ENCODE assay signal across 22 cellular contexts in the genomic region with DNA sequence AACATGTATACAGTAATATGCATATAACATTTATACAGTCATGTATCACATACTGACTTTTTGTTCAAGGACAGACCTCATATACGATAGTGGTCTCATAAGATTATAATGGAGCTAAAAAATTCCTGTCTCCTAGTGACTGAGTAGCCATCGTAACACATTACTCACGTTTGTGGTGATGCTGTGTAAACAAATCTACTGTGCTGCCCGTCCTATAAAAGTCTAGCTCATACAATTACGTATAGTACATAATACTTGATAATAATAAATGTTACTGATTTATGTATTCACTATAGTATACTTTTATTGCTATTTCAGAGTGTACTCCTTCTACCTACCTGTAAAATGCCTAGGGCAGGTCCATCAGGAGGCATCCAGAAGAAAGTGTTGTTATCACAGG. TPM values are rescaled to one million over a fixed set of nuclear protein-coding genes. Genes with fewer than 3 reads are reported as not detected.
A peak's percentile ranks its signal among the peaks of the same experiment; 100 is the strongest.
DNase-seq lines count a peak whose midpoint lies in the region; ATAC-seq, FAIRE-seq and TF ChIP-seq lines count a peak whose summit lies in the region.
"Had no signal": no experiment of that assay in that cellular context is flagged by ENCODE, and none has a peak within 500 bp of the region (broad histone marks: within the 10 kb centered on the region; RNA-seq: fewer than 3 reads in every experiment).

No MANE protein-coding gene starts in this region.

- no peaks in the 10 kb centered on the region for H3K4me1 ChIP-seq in psoas muscle
- H3K4me1 ChIP-seq: ascending aorta; BLaER1 treated with 17β-estradiol and CSF1 and Interleukin-3, amounts not matched to agents 10 nM and 100 nM; upper lobe of right lung had no signal

- TF ChIP-seq CTCF in choroid plexus epithelial cell (conservative IDR thresholded peaks at IDR 0.05; ENCODE audit: low read depth, low read length) (no peak), psoas muscle (IDR thresholded peaks at IDR 0.05) (no peak), type B pancreatic cell (conservative IDR thresholded peaks at IDR 0.05) (no peak)

- FAIRE-seq in RCC 7860 (lab: Jason Lieb, UNC): peak; percentile 42
- FAIRE-seq: TTC549 had no signal

- no peaks in the 10 kb centered on the region for H3K27me3 Mint-ChIP-seq in type B pancreatic cell
- H3K27me3 Mint-ChIP-seq: activated CD4-positive, alpha-beta T cell treated with anti-CD3 and anti-CD28 coated beads, Interleukin-2, amount 10 ng/mL, durations not matched to agents 7 days and 5 days; IgD-negative memory B cell; progenitor cell of endocrine pancreas; stimulated activated naive CD8-positive, alpha-beta T cell treated with anti-CD3 and anti-CD28 coated beads, Interleukin-15, Interleukin-2, amounts not matched to agents 100 ng/mL and 50 ng/mL, for 24 hours had no signal

- no peak for ATAC-seq in psoas muscle
- ATAC-seq: natural killer cell, upper lobe of right lung had no signal

- H3K27ac Mint-ChIP-seq in type B pancreatic cell: no peak overlapping the region
- H3K27ac Mint-ChIP-seq: activated CD4-positive, alpha-beta T cell treated with anti-CD3 and anti-CD28 coated beads, Interleukin-2, amount 10 ng/mL, durations not matched to agents 7 days and 5 days; IgD-negative memory B cell; natural killer cell; progenitor cell of endocrine pancreas; stimulated activated naive CD8-positive, alpha-beta T cell treated with anti-CD3 and anti-CD28 coated beads, Interleukin-15, Interleukin-2, amounts not matched to agents 100 ng/mL and 50 ng/mL, for 24 hours had no signal

- H3K36me3 ChIP-seq in psoas muscle (ENCODE audit: insufficient read depth in 1 of 2, low read depth in 1 of 2): peaks cover 0 to 38% of the 10 kb centered on the region in 2 donors

- intact Hi-C loops in psoas muscle (cut with DNase I): no loop called here

- peaks cover 14% of the 10 kb centered on the region for H3K36me3 Mint-ChIP-seq in type B pancreatic cell
- H3K36me3 Mint-ChIP-seq: natural killer cell had no signal

- H3K4me3 ChIP-seq in choroid plexus epithelial cell (ENCODE audit: low read depth, low read length) (no peak overlapping the region), skeletal muscle cell (ENCODE audit: low read depth, low read length) (no peak overlapping the region), psoas muscle (no peak overlapping the region)
- H3K4me3 ChIP-seq: ascending aorta; BLaER1 treated with 17β-estradiol and CSF1 and Interleukin-3, amounts not matched to agents 10 nM and 100 nM; coronary artery; upper lobe of right lung had no signal

- H3K4me3 Mint-ChIP-seq in type B pancreatic cell: no peak overlapping the region
- H3K4me3 Mint-ChIP-seq: activated CD4-positive, alpha-beta T cell treated with anti-CD3 and anti-CD28 coated beads, Interleukin-2, amount 10 ng/mL, durations not matched to agents 7 days and 5 days; IgD-negative memory B cell; natural killer cell; stimulated activated naive CD8-positive, alpha-beta T cell treated with anti-CD3 and anti-CD28 coated beads, Interleukin-15, Interleukin-2, amounts not matched to agents 100 ng/mL and 50 ng/mL, for 24 hours had no signal

- peak; percentile 83 for DNase-seq in HCEC 1CT
- peak; percentile 59 for DNase-seq in RCC 7860 (ENCODE audit: low spot score)
- peak; percentile 78 for DNase-seq in choroid plexus epithelial cell (ENCODE audit: low read depth)
- DNase-seq in skeletal muscle cell (ENCODE audit: low read depth): peak; percentile 45
- DNase-seq in psoas muscle: no peak
- no peak for DNase-seq in type B pancreatic cell (ENCODE audit: extremely low spot score, unreplicated experiment)
- no peak for DNase-seq in epidermal melanocyte (ENCODE audit: insufficient read length, low spot score)
- DNase-seq in substantia nigra (lab: John Stamatoyannopoulos, UW): no peak
- DNase-seq: activated CD4-positive, alpha-beta T cell treated with anti-CD3 and anti-CD28 coated beads, Interleukin-2, amount 10 ng/mL, durations not matched to agents 7 days and 5 days; activated naive CD4-positive, alpha-beta T cell; MV-4-11; natural killer cell; NCI-H2081 treated with DMSO at 0.1 percent for 48 hours; NCI-H524 treated with DMSO at 0.1 percent for 48 hours; upper lobe of right lung had no signal

- H3K4me1 Mint-ChIP-seq in type B pancreatic cell (ENCODE audit: unreplicated experiment): no peaks in the 10 kb centered on the region
- H3K4me1 Mint-ChIP-seq: activated CD4-positive, alpha-beta T cell treated with anti-CD3 and anti-CD28 coated beads, Interleukin-2, amount 10 ng/mL, durations not matched to agents 7 days and 5 days; IgD-negative memory B cell; natural killer cell had no signal

- H3K27ac ChIP-seq in psoas muscle: no peak overlapping the region
- H3K27ac ChIP-seq in substantia nigra (ENCODE audit: low read depth, low read length, poor library complexity, severe bottlenecking): no peak overlapping the region
- H3K27ac ChIP-seq: ascending aorta; BLaER1 treated with 17β-estradiol and CSF1 and Interleukin-3, amounts not matched to agents 10 nM and 100 nM; coronary artery; upper lobe of right lung had no signal

- 87 to 93% (median 92%) methylated on average over 5 of the region's 5 CpGs for WGBS in psoas muscle, 3 donors

- no peaks in the 10 kb centered on the region for H3K9me3 Mint-ChIP-seq in type B pancreatic cell
- H3K9me3 Mint-ChIP-seq: activated CD4-positive, alpha-beta T cell treated with anti-CD3 and anti-CD28 coated beads, Interleukin-2, amount 10 ng/mL, durations not matched to agents 7 days and 5 days; IgD-negative memory B cell; natural killer cell; stimulated activated naive CD8-positive, alpha-beta T cell treated with anti-CD3 and anti-CD28 coated beads, Interleukin-15, Interleukin-2, amounts not matched to agents 100 ng/mL and 50 ng/mL, for 24 hours had no signal

- H3K27me3 ChIP-seq in psoas muscle (ENCODE audit: insufficient read depth in 3 of 3, low read length in 2 of 3): no peaks in the 10 kb centered on the region
- H3K27me3 ChIP-seq: ascending aorta; BLaER1 treated with 17β-estradiol and CSF1 and Interleukin-3, amounts not matched to agents 10 nM and 100 nM; upper lobe of right lung had no signal

- H3K9me3 ChIP-seq in psoas muscle: no peaks in the 10 kb centered on the region
- H3K9me3 ChIP-seq: ascending aorta; BLaER1 treated with 17β-estradiol and CSF1 and Interleukin-3, amounts not matched to agents 10 nM and 100 nM; upper lobe of right lung had no signal

RNA-seq across cellular contexts. Expression of gene SERAC1, which starts 17.4 kb away (rescaled TPM):
- 10 to 100 TPM in 1 of 4 donors, 1 to 10 TPM in 3; 6.4 to 11.0 (median 8.1) TPM for total RNA-seq in psoas muscle
- polyA plus RNA-seq in psoas muscle: 1 to 10 TPM; 3.9 to 6.5 (median 5.3) TPM
- 11.2 and 12.4 TPM in 2 replicates for total RNA-seq in type B pancreatic cell (ENCODE audit: low replicate concordance)

RNA-seq across cellular contexts. Expression of gene GTF2H5, which starts 17.4 kb away (rescaled TPM):
- 10 to 100 TPM; 22.4 to 36.4 (median 29.0) TPM for total RNA-seq in psoas muscle
- 1 to 10 TPM; 7.1 to 7.7 (median 7.6) TPM for polyA plus RNA-seq in psoas muscle
- 27.3 and 29.9 TPM in 2 replicates for total RNA-seq in type B pancreatic cell (ENCODE audit: low replicate concordance)

Comparison
In these comparisons a context has a peak if more than half of its experiments do, and no peak if none do; other contexts are left out.
1. DNase-seq: peak in HCEC 1CT (single experiment), RCC 7860 (single experiment), choroid plexus epithelial cell (single experiment) and skeletal muscle cell (single experiment); none in psoas muscle (0 of 2), type B pancreatic cell (single experiment), epidermal melanocyte (single experiment) and substantia nigra (0 of 49).